18 cellular contexts compared by ENCODE assay signal in the genomic region with DNA sequence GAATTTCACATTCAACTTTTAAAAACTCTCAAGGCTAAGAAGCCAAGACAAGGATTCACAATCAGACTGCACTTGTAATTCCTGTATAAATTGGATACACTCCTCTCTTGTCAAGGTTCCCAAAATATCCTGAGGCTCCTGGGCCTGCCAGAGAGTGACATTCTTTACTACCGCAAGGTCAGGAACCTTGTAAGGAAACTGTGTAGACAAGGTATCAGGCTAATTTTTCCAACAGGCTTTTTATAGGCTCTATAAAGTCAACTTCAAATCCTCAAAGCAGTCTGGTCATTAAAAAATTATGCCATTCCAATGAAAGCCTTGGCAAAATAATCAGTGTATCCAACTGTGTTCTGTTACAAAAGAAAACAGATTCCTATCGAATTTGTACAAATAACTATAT. TPM values are rescaled to one million over a fixed set of nuclear protein-coding genes. Genes with fewer than 3 reads are reported as not detected.
DNase-seq lines count a peak whose midpoint lies in the region; ATAC-seq and TF ChIP-seq lines count a peak whose summit lies in the region.
"Had no signal": no experiment of that assay in that cellular context is flagged by ENCODE, and none has a peak within 500 bp of the region (broad histone marks: within the 10 kb centered on the region; RNA-seq: fewer than 3 reads in every experiment).

No MANE protein-coding gene starts in this region.

- H3K36me3 ChIP-seq in mammary epithelial cell (ENCODE audit: insufficient read depth, low read length): peaks cover 2% of the 10 kb centered on the region
- H3K36me3 ChIP-seq in muscle layer of colon (ENCODE audit: insufficient read depth, low read length): no peaks in the 10 kb centered on the region
- H3K36me3 ChIP-seq in upper lobe of right lung: no peaks in the 10 kb centered on the region

- peaks cover 10% of the 10 kb centered on the region for H3K4me1 Mint-ChIP-seq in MCF 10A (ENCODE audit: insufficient read depth, unreplicated experiment)
- no peaks in the 10 kb centered on the region for H3K4me1 Mint-ChIP-seq in natural killer cell treated with Interleukin-12 subunit alpha and Interleukin-12 subunit beta and Interleukin-15 and Interleukin-18, amount 100 ng/mL, for 72 hours (ENCODE audit: low read depth in 2 of 2)
- H3K4me1 Mint-ChIP-seq in effector memory CD8-positive, alpha-beta T cell (ENCODE audit: low read depth in 2 of 2): peaks cover 0 to 6% of the 10 kb centered on the region in 2 donors
- H3K4me1 Mint-ChIP-seq: activated CD4-positive, alpha-beta memory T cell treated with anti-CD3 and anti-CD28 coated beads, Interleukin-2, amount 10 ng/mL, durations not matched to agents 7 days and 5 days; stimulated activated memory B cell treated with anti-CD40 and anti-IgM and Interleukin-4, amounts not matched to agents 10 μg/mL and 1 μg/mL and 100 μg/mL, for 72 hours had no signal

- CTCF ChIA-PET in mammary epithelial cell (lab: Charles Lee; ENCODE audit: low non-redundant PET): no interaction called here
- CTCF ChIA-PET in MCF 10A (lab: Yijun Ruan, JAX): interaction anchor here (1.0 kb wide), 1 partner anchor 182 kb away, joined by 4 read pairs; no protein-coding TSS in a partner anchor

- H3K4me3 ChIP-seq in mammary epithelial cell (replicated peaks in 1 of 3; ENCODE audit: insufficient read depth in 1 of 3, low read depth in 2 of 3, low read length in 3 of 3): no peak overlapping the region
- H3K4me3 ChIP-seq in fibroblast of villous mesenchyme (ENCODE audit: low read depth, low read length): no peak overlapping the region
- no peak overlapping the region for H3K4me3 ChIP-seq in muscle layer of colon (ENCODE audit: low read depth in 1 of 2, low read length in 2 of 2)
- no peak overlapping the region for H3K4me3 ChIP-seq in upper lobe of right lung

- DNase-seq in mammary epithelial cell: peak; percentile 10
- DNase-seq in MCF 10A (ENCODE audit: unreplicated experiment): no peak
- DNase-seq in fibroblast of villous mesenchyme (ENCODE audit: low read depth): peak; percentile 34
- DNase-seq in upper lobe of right lung: no peak
- DNase-seq in natural killer cell treated with Interleukin-12 subunit alpha and Interleukin-12 subunit beta and Interleukin-15 and Interleukin-18, amount 100 ng/mL, for 72 hours (ENCODE audit: low spot score): no peak
- no peak for DNase-seq in pons (ENCODE audit: low spot score)
- DNase-seq in effector memory CD8-positive, alpha-beta T cell: no peak
- DNase-seq: activated CD4-positive, alpha-beta memory T cell treated with anti-CD3 and anti-CD28 coated beads, Interleukin-2, amount 10 ng/mL, durations not matched to agents 7 days and 5 days; activated T-cell treated with anti-CD3 and anti-CD28 coated beads, Interleukin-2, amount 50 U/mL, for 48 hours; central memory CD4-positive, alpha-beta T cell; NCI-H1930; NCI-H510A treated with DMSO at 0.1 percent for 48 hours; OCI-M1 had no signal

- no peaks in the 10 kb centered on the region for H3K9me3 Mint-ChIP-seq in MCF 10A (ENCODE audit: unreplicated experiment)
- H3K9me3 Mint-ChIP-seq in natural killer cell treated with Interleukin-12 subunit alpha and Interleukin-12 subunit beta and Interleukin-15 and Interleukin-18, amount 100 ng/mL, for 72 hours: no peaks in the 10 kb centered on the region
- no peaks in the 10 kb centered on the region for H3K9me3 Mint-ChIP-seq in effector memory CD8-positive, alpha-beta T cell
- H3K9me3 Mint-ChIP-seq: activated CD4-positive, alpha-beta memory T cell treated with anti-CD3 and anti-CD28 coated beads, Interleukin-2, amount 10 ng/mL, durations not matched to agents 7 days and 5 days; activated naive CD4-positive, alpha-beta T cell treated with anti-CD3 and anti-CD28 coated beads, Interleukin-2, amount 50 U/mL, for 72 hours; stimulated activated memory B cell treated with anti-CD40 and anti-IgM and Interleukin-4, amounts not matched to agents 10 μg/mL and 1 μg/mL and 100 μg/mL, for 72 hours had no signal

- H3K27me3 ChIP-seq in mammary epithelial cell (ENCODE audit: insufficient read depth, low read length) (no peaks in the 10 kb centered on the region), muscle layer of colon (ENCODE audit: control insufficient read depth in 1 of 2, insufficient read depth in 2 of 2, low read length in 2 of 2) (no peaks in the 10 kb centered on the region), upper lobe of right lung (no peaks in the 10 kb centered on the region)

- H4K20me1 ChIP-seq in mammary epithelial cell (ENCODE audit: insufficient read depth, low read length): no peaks in the 10 kb centered on the region

- H3K27ac ChIP-seq in mammary epithelial cell (ENCODE audit: insufficient read depth, low read depth, low read length) (no peak overlapping the region), muscle layer of colon (ENCODE audit: low read depth, low read length) (peak overlapping the region; percentile 38), upper lobe of right lung (peak overlapping the region; percentile 2)
- H3K27ac ChIP-seq: C4-2B had no signal

- intact Hi-C loops in mammary epithelial cell (cut with micrococcal nuclease): no loop called here
- intact Hi-C loops in MCF 10A (cut with micrococcal nuclease): no loop called here
- intact Hi-C loops in upper lobe of right lung (cut with DNase I): no loop called here

- TF ChIP-seq CTCF in mammary epithelial cell (conservative IDR thresholded peaks at IDR 0.05 in 1 of 2, IDR thresholded peaks at IDR 0.05 in 1 of 2; ENCODE audit: extremely low read depth in 1 of 2, insufficient read depth in 1 of 2, low read depth in 1 of 2, low read length in 2 of 2) (no peak), MCF 10A (IDR thresholded peaks at IDR 0.05; ENCODE audit: unreplicated experiment) (no peak), fibroblast of villous mesenchyme (IDR thresholded peaks at IDR 0.05; ENCODE audit: insufficient read depth, low read depth, low read length) (no peak), upper lobe of right lung (IDR thresholded peaks at IDR 0.05) (no peak)

- no peak overlapping the region for H3K9ac ChIP-seq in mammary epithelial cell (ENCODE audit: insufficient read depth, low read length)
- H3K9ac ChIP-seq in muscle layer of colon (ENCODE audit: low read length): peak overlapping the region; percentile 24

- H3K9me3 ChIP-seq in mammary epithelial cell (replicated peaks; ENCODE audit: insufficient read depth, low read length) (no peaks in the 10 kb centered on the region), muscle layer of colon (ENCODE audit: low read length) (no peaks in the 10 kb centered on the region), upper lobe of right lung (no peaks in the 10 kb centered on the region)

- H3K27me3 Mint-ChIP-seq in MCF 10A (ENCODE audit: insufficient read depth, unreplicated experiment): no peaks in the 10 kb centered on the region
- H3K27me3 Mint-ChIP-seq in natural killer cell treated with Interleukin-12 subunit alpha and Interleukin-12 subunit beta and Interleukin-15 and Interleukin-18, amount 100 ng/mL, for 72 hours: no peaks in the 10 kb centered on the region
- H3K27me3 Mint-ChIP-seq in effector memory CD8-positive, alpha-beta T cell: no peaks in the 10 kb centered on the region
- H3K27me3 Mint-ChIP-seq: activated CD4-positive, alpha-beta memory T cell treated with anti-CD3 and anti-CD28 coated beads, Interleukin-2, amount 10 ng/mL, durations not matched to agents 7 days and 5 days; stimulated activated memory B cell treated with anti-CD40 and anti-IgM and Interleukin-4, amounts not matched to agents 10 μg/mL and 1 μg/mL and 100 μg/mL, for 72 hours had no signal

- in situ Hi-C loops in mammary epithelial cell (cut with MboI; ENCODE audit: low sequenced_read_pairs in 2 of 2): no loop called here

- peak; percentile 39 for ATAC-seq in upper lobe of right lung
- ATAC-seq in natural killer cell treated with Interleukin-12 subunit alpha and Interleukin-12 subunit beta and Interleukin-15 and Interleukin-18, amount 100 ng/mL, for 72 hours: no peak
- ATAC-seq in effector memory CD8-positive, alpha-beta T cell (replicated peaks): no peak
- ATAC-seq: activated naive CD4-positive, alpha-beta T cell treated with anti-CD3 and anti-CD28 coated beads, Interleukin-2, amount 50 U/mL, for 72 hours; HepG2; stimulated activated memory B cell treated with anti-CD40 and anti-IgM and Interleukin-4, amounts not matched to agents 10 μg/mL and 1 μg/mL and 100 μg/mL, for 72 hours had no signal

- H3K79me2 ChIP-seq in mammary epithelial cell (ENCODE audit: insufficient read depth, low read length): no peaks in the 10 kb centered on the region

- no peak overlapping the region for H3K4me2 ChIP-seq in mammary epithelial cell (ENCODE audit: insufficient read depth, low read depth, low read length)

- no peak overlapping the region for H2AFZ ChIP-seq in mammary epithelial cell (ENCODE audit: low read depth, low read length)

- peaks cover 5% of the 10 kb centered on the region for H3K4me1 ChIP-seq in mammary epithelial cell (ENCODE audit: insufficient read depth, low read length)
- peaks cover 17% of the 10 kb centered on the region for H3K4me1 ChIP-seq in muscle layer of colon (ENCODE audit: insufficient read depth, low read length)
- H3K4me1 ChIP-seq in upper lobe of right lung: peaks cover 8% of the 10 kb centered on the region

- H3K4me3 Mint-ChIP-seq in MCF 10A (ENCODE audit: unreplicated experiment): no peak overlapping the region
- no peak overlapping the region for H3K4me3 Mint-ChIP-seq in natural killer cell treated with Interleukin-12 subunit alpha and Interleukin-12 subunit beta and Interleukin-15 and Interleukin-18, amount 100 ng/mL, for 72 hours
- H3K4me3 Mint-ChIP-seq in effector memory CD8-positive, alpha-beta T cell: no peak overlapping the region
- H3K4me3 Mint-ChIP-seq: activated CD4-positive, alpha-beta memory T cell treated with anti-CD3 and anti-CD28 coated beads, Interleukin-2, amount 10 ng/mL, durations not matched to agents 7 days and 5 days; stimulated activated memory B cell treated with anti-CD40 and anti-IgM and Interleukin-4, amounts not matched to agents 10 μg/mL and 1 μg/mL and 100 μg/mL, for 72 hours had no signal

- 25% methylated on average over 1 of the region's 2 CpGs for WGBS in mammary epithelial cell (ENCODE audit: low coverage, missing lambda C conversion rate)

- dilution Hi-C loops in mammary epithelial cell (cut with HindIII; ENCODE audit: low sequenced_read_pairs): no loop called here

- POLR2A ChIA-PET in MCF 10A (lab: Yijun Ruan, JAX): interaction anchor here (0.7 to 1.3 kb wide), 2 partner anchors 16 to 47 kb away, joined by 3 to 4 read pairs; a partner anchor contains a TSS

- BruUV-seq in mammary epithelial cell (replicated peaks; lab: Mats Ljungman, UMichigan) (no TSS peak), MCF 10A (replicated peaks; lab: Mats Ljungman, UMichigan) (no TSS peak)

- H3K36me3 Mint-ChIP-seq in MCF 10A (ENCODE audit: insufficient read depth, unreplicated experiment): peaks cover 6% of the 10 kb centered on the region
- no peaks in the 10 kb centered on the region for H3K36me3 Mint-ChIP-seq in natural killer cell treated with Interleukin-12 subunit alpha and Interleukin-12 subunit beta and Interleukin-15 and Interleukin-18, amount 100 ng/mL, for 72 hours
- peaks cover 4% of the 10 kb centered on the region for H3K36me3 Mint-ChIP-seq in effector memory CD8-positive, alpha-beta T cell (ENCODE audit: insufficient read depth)

- no peak overlapping the region for H3K27ac Mint-ChIP-seq in MCF 10A (ENCODE audit: low read depth, unreplicated experiment)
- no peak overlapping the region for H3K27ac Mint-ChIP-seq in natural killer cell treated with Interleukin-12 subunit alpha and Interleukin-12 subunit beta and Interleukin-15 and Interleukin-18, amount 100 ng/mL, for 72 hours
- H3K27ac Mint-ChIP-seq in effector memory CD8-positive, alpha-beta T cell: peak overlapping the region in 1 of 2 donors; percentile 79
- H3K27ac Mint-ChIP-seq: activated CD4-positive, alpha-beta memory T cell treated with anti-CD3 and anti-CD28 coated beads, Interleukin-2, amount 10 ng/mL, durations not matched to agents 7 days and 5 days; activated naive CD4-positive, alpha-beta T cell treated with anti-CD3 and anti-CD28 coated beads, Interleukin-2, amount 50 U/mL, for 72 hours; stimulated activated memory B cell treated with anti-CD40 and anti-IgM and Interleukin-4, amounts not matched to agents 10 μg/mL and 1 μg/mL and 100 μg/mL, for 72 hours had no signal

RNA-seq across cellular contexts. Expression of a gene that starts 15.5 kb away (rescaled TPM):
- 100 to 1,000 TPM in 1 of 2 donors, 10 to 100 TPM in 1; 76.4 to 103 TPM for total RNA-seq in mammary epithelial cell
- 65.0 TPM for polyA plus RNA-seq in mammary epithelial cell
- 74.2 TPM for polyA minus RNA-seq in mammary epithelial cell
- total RNA-seq in MCF 10A (2022): 105 and 116 TPM in 2 replicates
- total RNA-seq in fibroblast of villous mesenchyme: 91.2 and 123 TPM in 2 replicates
- total RNA-seq in upper lobe of right lung: 82.3 TPM
- total RNA-seq in natural killer cell treated with Interleukin-12 subunit alpha and Interleukin-12 subunit beta and Interleukin-15 and Interleukin-18, amount 100 ng/mL, for 72 hours: 10 to 100 TPM; 47.9 to 57.0 TPM

RNA-seq across cellular contexts. Expression of a gene that starts 30.6 kb away (rescaled TPM):
- total RNA-seq in mammary epithelial cell (10 to 100 TPM; 77.8 to 83.2 TPM), MCF 10A (2022) (38.4 and 52.3 TPM in 2 replicates), fibroblast of villous mesenchyme (58.6 and 80.3 TPM in 2 replicates), upper lobe of right lung (67.7 TPM)
- polyA plus RNA-seq in mammary epithelial cell: 21.0 TPM
- 52.4 TPM for polyA minus RNA-seq in mammary epithelial cell
- total RNA-seq in natural killer cell treated with Interleukin-12 subunit alpha and Interleukin-12 subunit beta and Interleukin-15 and Interleukin-18, amount 100 ng/mL, for 72 hours: 10 to 100 TPM; 63.2 to 70.6 TPM

RNA-seq across cellular contexts. Expression of a gene that starts 57.4 kb away (rescaled TPM):
- total RNA-seq in mammary epithelial cell (1 to 10 TPM; 5.2 to 6.1 TPM), MCF 10A (2022) (3.9 and 5.9 TPM in 2 replicates), fibroblast of villous mesenchyme (3.9 and 7.8 TPM in 2 replicates), upper lobe of right lung (2.6 TPM)
- polyA plus RNA-seq in mammary epithelial cell: 4.9 TPM
- 0.98 TPM for polyA minus RNA-seq in mammary epithelial cell
- 1 to 10 TPM; 4.7 to 6.5 TPM for total RNA-seq in natural killer cell treated with Interleukin-12 subunit alpha and Interleukin-12 subunit beta and Interleukin-15 and Interleukin-18, amount 100 ng/mL, for 72 hours

Comparison
In these comparisons a context has a peak if more than half of its experiments do, and no peak if none do; other contexts are left out.
1. DNase-seq: peak in mammary epithelial cell (single experiment) and fibroblast of villous mesenchyme (single experiment); none in MCF 10A (single experiment), upper lobe of right lung (single experiment), natural killer cell treated with Interleukin-12 subunit alpha and Interleukin-12 subunit beta and Interleukin-15 and Interleukin-18, amount 100 ng/mL, for 72 hours (single experiment), pons (single experiment) and effector memory CD8-positive, alpha-beta T cell (0 of 3).